ENCODE assay signal across 11 cellular contexts in genomic region chr2:230203110-230203676, GRCh38. TPM values are rescaled to one million over a fixed set of nuclear protein-coding genes. Genes with fewer than 3 reads are reported as not detected.
DNase-seq lines count a peak whose midpoint lies in the region; ATAC-seq and TF ChIP-seq lines count a peak whose summit lies in the region.
"Had no signal": no experiment of that assay in that cellular context is flagged by ENCODE, and none has a peak within 500 bp of the region (broad histone marks: within the 10 kb centered on the region; RNA-seq: fewer than 3 reads in every experiment).

No MANE protein-coding gene starts in this region.

- H3K9me3 Mint-ChIP-seq in activated naive CD4-positive, alpha-beta T cell treated with anti-CD3 and anti-CD28 coated beads, Interleukin-2, amount 10 ng/mL, durations not matched to agents 7 days and 5 days = no peaks in the 10 kb centered on the region
- H3K9me3 Mint-ChIP-seq in activated naive CD4-positive, alpha-beta T cell treated with anti-CD3 and anti-CD28 coated beads, Interleukin-2, amount 50 U/mL, for 72 hours = no peaks in the 10 kb centered on the region
- H3K9me3 Mint-ChIP-seq in stimulated activated effector memory CD8-positive, alpha-beta T cell treated with anti-CD3 and anti-CD28 coated beads, Interleukin-12 subunit alpha, Interleukin-12 subunit beta, amount 100 ng/mL, for 72 hours = no peaks in the 10 kb centered on the region

- peaks cover 15% of the 10 kb centered on the region for H3K4me1 Mint-ChIP-seq in activated naive CD4-positive, alpha-beta T cell treated with anti-CD3 and anti-CD28 coated beads, Interleukin-2, amount 10 ng/mL, durations not matched to agents 7 days and 5 days
- peaks cover 30% of the 10 kb centered on the region for H3K4me1 Mint-ChIP-seq in stimulated activated effector memory CD8-positive, alpha-beta T cell treated with anti-CD3 and anti-CD28 coated beads, Interleukin-12 subunit alpha, Interleukin-12 subunit beta, amount 100 ng/mL, for 72 hours
- H3K4me1 Mint-ChIP-seq: nephron progenitor cell had no signal

- no peak overlapping the region for H3K4me3 Mint-ChIP-seq in activated naive CD4-positive, alpha-beta T cell treated with anti-CD3 and anti-CD28 coated beads, Interleukin-2, amount 10 ng/mL, durations not matched to agents 7 days and 5 days
- H3K4me3 Mint-ChIP-seq in stimulated activated effector memory CD8-positive, alpha-beta T cell treated with anti-CD3 and anti-CD28 coated beads, Interleukin-12 subunit alpha, Interleukin-12 subunit beta, amount 100 ng/mL, for 72 hours = peak overlapping the region; percentile 24
- H3K4me3 Mint-ChIP-seq: nephron progenitor cell had no signal

- H3K36me3 Mint-ChIP-seq in activated naive CD4-positive, alpha-beta T cell treated with anti-CD3 and anti-CD28 coated beads, Interleukin-2, amount 10 ng/mL, durations not matched to agents 7 days and 5 days = peaks cover 75% of the 10 kb centered on the region
- peaks cover 40 to 50% of the 10 kb centered on the region in 2 donors for H3K36me3 Mint-ChIP-seq in activated naive CD4-positive, alpha-beta T cell treated with anti-CD3 and anti-CD28 coated beads, Interleukin-2, amount 50 U/mL, for 72 hours
- peaks cover 78% of the 10 kb centered on the region for H3K36me3 Mint-ChIP-seq in stimulated activated effector memory CD8-positive, alpha-beta T cell treated with anti-CD3 and anti-CD28 coated beads, Interleukin-12 subunit alpha, Interleukin-12 subunit beta, amount 100 ng/mL, for 72 hours

- H3K27ac Mint-ChIP-seq in activated naive CD4-positive, alpha-beta T cell treated with anti-CD3 and anti-CD28 coated beads, Interleukin-2, amount 10 ng/mL, durations not matched to agents 7 days and 5 days = peak overlapping the region; percentile 11
- peak overlapping the region in 1 of 2 donors; percentile 48 for H3K27ac Mint-ChIP-seq in activated naive CD4-positive, alpha-beta T cell treated with anti-CD3 and anti-CD28 coated beads, Interleukin-2, amount 50 U/mL, for 72 hours
- H3K27ac Mint-ChIP-seq in stimulated activated effector memory CD8-positive, alpha-beta T cell treated with anti-CD3 and anti-CD28 coated beads, Interleukin-12 subunit alpha, Interleukin-12 subunit beta, amount 100 ng/mL, for 72 hours = peak overlapping the region; percentile 71

- CTCF ChIA-PET in activated naive CD4-positive, alpha-beta T cell treated with anti-CD3 and anti-CD28 coated beads, Interleukin-2, amount 10 ng/mL, durations not matched to agents 7 days and 5 days (lab: Charles Lee) = no interaction called here

- no peak for ATAC-seq in activated naive CD4-positive, alpha-beta T cell treated with anti-CD3 and anti-CD28 coated beads, Interleukin-2, amount 50 U/mL, for 72 hours
- ATAC-seq in HG02571 (IDR thresholded peaks at IDR 0.05; ENCODE audit: unreplicated experiment) = peak; percentile 43
- ATAC-seq in stimulated activated effector memory CD8-positive, alpha-beta T cell treated with anti-CD3 and anti-CD28 coated beads, Interleukin-12 subunit alpha, Interleukin-12 subunit beta, amount 100 ng/mL, for 72 hours = no peak
- ATAC-seq in SK-N-SH treated with all-trans-retinoic acid at 6 μM for 48 hours = no peak

- no peak for DNase-seq in activated naive CD4-positive, alpha-beta T cell treated with anti-CD3 and anti-CD28 coated beads, Interleukin-2, amount 10 ng/mL, durations not matched to agents 7 days and 5 days
- no peak for DNase-seq in activated naive CD4-positive, alpha-beta T cell treated with anti-CD3 and anti-CD28 coated beads, Interleukin-2, amount 50 U/mL, for 72 hours (ENCODE audit: low spot score in 2 of 2)
- DNase-seq in NAMALWA (ENCODE audit: low spot score) (peak; percentile 69), 8988T (no peak), amniotic stem cell (lab: John Stamatoyannopoulos, UW) (no peak)
- no peak for DNase-seq in stimulated activated effector memory CD8-positive, alpha-beta T cell treated with anti-CD3 and anti-CD28 coated beads, Interleukin-12 subunit alpha, Interleukin-12 subunit beta, amount 100 ng/mL, for 72 hours (ENCODE audit: low spot score in 2 of 2)
- DNase-seq: glutamatergic neuron, NCI-H1105, nephron progenitor cell had no signal

- H3K27me3 Mint-ChIP-seq in activated naive CD4-positive, alpha-beta T cell treated with anti-CD3 and anti-CD28 coated beads, Interleukin-2, amount 10 ng/mL, durations not matched to agents 7 days and 5 days = no peaks in the 10 kb centered on the region

TF ChIP-seq in SK-N-SH treated with all-trans-retinoic acid at 6 μM for 48 hours, 23 proteins besides CTCF, POLR2A, EP300 and RAD21:
- no peak for TF ChIP-seq TSHZ2 (CRISPR knock-in tag; IDR thresholded peaks at IDR 0.05)

RNA-seq across cellular contexts. Expression of gene SP110, which starts 16.6 kb away (rescaled TPM):
- 100 to 1,000 TPM in 1 of 2 donors, 10 to 100 TPM in 1; 61.0 to 148 TPM for total RNA-seq in activated naive CD4-positive, alpha-beta T cell treated with anti-CD3 and anti-CD28 coated beads, Interleukin-2, amount 50 U/mL, for 72 hours

RNA-seq across cellular contexts. Expression of gene SP140, which starts 22.3 kb away (rescaled TPM):
- total RNA-seq in activated naive CD4-positive, alpha-beta T cell treated with anti-CD3 and anti-CD28 coated beads, Interleukin-2, amount 50 U/mL, for 72 hours = 10 to 100 TPM; 75.8 to 77.7 TPM
